ENCODE assay signal across 27 cellular contexts in genomic region chr10:124660404-124661125, GRCh38.
DNase-seq lines count a peak whose midpoint lies in the region; ATAC-seq, FAIRE-seq and TF ChIP-seq lines count a peak whose summit lies in the region.
"Had no signal": no experiment of that assay in that cellular context is flagged by ENCODE, and none has a peak within 500 bp of the region (broad histone marks: within the 10 kb centered on the region; RNA-seq: fewer than 3 reads in every experiment).

No MANE protein-coding gene starts in this region.

- H2AFZ ChIP-seq in GM12878 (ENCODE audit: control insufficient read depth, low read depth, low read length) (no peak overlapping the region), mesenchymal stem cell (ENCODE audit: low read depth, low read length) (no peak overlapping the region)

- H4K91ac ChIP-seq in mesenchymal stem cell (ENCODE audit: low read length), result no peak overlapping the region

- H4K20me1 ChIP-seq in GM12878 (ENCODE audit: control insufficient read depth, insufficient read depth), result peaks cover 4% of the 10 kb centered on the region; the same call in 1 of the 2 replicates

- no peak overlapping the region for H2BK12ac ChIP-seq in mesenchymal stem cell (ENCODE audit: low read length in 2 of 2)

- no peak overlapping the region for H4K8ac ChIP-seq in mesenchymal stem cell (ENCODE audit: low read length)

- H3K23ac ChIP-seq in mesenchymal stem cell (ENCODE audit: low read length in 2 of 2), result no peak overlapping the region

- H3K9me3 ChIP-seq in left ventricle myocardium inferior (replicated peaks), result no peaks in the 10 kb centered on the region
- no peaks in the 10 kb centered on the region for H3K9me3 ChIP-seq in heart left ventricle
- no peaks in the 10 kb centered on the region for H3K9me3 ChIP-seq in GM12878 (replicated peaks; ENCODE audit: control insufficient read depth, insufficient read depth, low read length)
- no peaks in the 10 kb centered on the region for H3K9me3 ChIP-seq in mesenchymal stem cell (ENCODE audit: control insufficient read depth, low read length)
- H3K9me3 ChIP-seq in thyroid gland, result no peaks in the 10 kb centered on the region
- H3K9me3 ChIP-seq in SJCRH30 (replicated peaks), result no peaks in the 10 kb centered on the region
- H3K9me3 ChIP-seq: spleen had no signal

- no peak overlapping the region for H2BK120ac ChIP-seq in mesenchymal stem cell (ENCODE audit: low read depth, low read length)

- intact Hi-C loops in left ventricle myocardium inferior (cut with micrococcal nuclease) (no loop called here), heart left ventricle (cut with DNase I) (no loop called here), GM12878 (cut with micrococcal nuclease; ENCODE audit: unreplicated experiment) (no loop called here), thyroid gland (cut with DNase I) (no loop called here)

- no peak for TF ChIP-seq EP300 in GM12878 (IDR thresholded peaks at IDR 0.05; ENCODE audit: borderline replicate concordance in 1 of 2, control insufficient read depth in 1 of 2, low read depth in 2 of 2, low read length in 2 of 2)

- H3K27me3 ChIP-seq in left ventricle myocardium inferior (ENCODE audit: low read depth), result no peaks in the 10 kb centered on the region
- H3K27me3 ChIP-seq in heart left ventricle, result no peaks in the 10 kb centered on the region
- H3K27me3 ChIP-seq in GM12878 (replicated peaks in 1 of 2; ENCODE audit: control insufficient read depth in 2 of 2, insufficient read depth in 2 of 2, low read length in 1 of 2), result no peaks in the 10 kb centered on the region
- no peaks in the 10 kb centered on the region for H3K27me3 ChIP-seq in mesenchymal stem cell (ENCODE audit: control insufficient read depth in 1 of 2, insufficient read depth in 1 of 2, low read length in 2 of 2)
- no peaks in the 10 kb centered on the region for H3K27me3 ChIP-seq in thyroid gland
- no peaks in the 10 kb centered on the region for H3K27me3 ChIP-seq in SJCRH30
- H3K27me3 ChIP-seq: spleen had no signal

- no peak overlapping the region for H2AK5ac ChIP-seq in mesenchymal stem cell (ENCODE audit: low read length, severe bottlenecking)

- SMC1A ChIA-PET in GM12878 (lab: Charles Lee; ENCODE audit: uncharacterized antibody, unreplicated experiment), result interaction anchor here (1.1 to 4.0 kb wide), 4 partner anchors 12 to 36 kb away, joined by 3 to 24 read pairs (median 5); no protein-coding TSS in a partner anchor

- no peak overlapping the region for H3K18ac ChIP-seq in mesenchymal stem cell (ENCODE audit: low read depth in 1 of 2, low read length in 2 of 2)

- TF ChIP-seq POLR2A in heart left ventricle (IDR thresholded peaks at IDR 0.05), result no peak
- no peak for TF ChIP-seq POLR2A in GM12878 (IDR thresholded peaks at IDR 0.05; ENCODE audit: low read depth, low read length)
- TF ChIP-seq POLR2A in thyroid gland (IDR thresholded peaks at IDR 0.05), result no peak

- CTCF ChIA-PET in GM12878 (lab: Yijun Ruan, JAX), result interaction anchor here (0.7 to 2.4 kb wide), 2 partner anchors 13 to 81 kb away, joined by 3 to 12 read pairs; no protein-coding TSS in a partner anchor

- no peak overlapping the region for H3K9ac ChIP-seq in GM12878 (ENCODE audit: control insufficient read depth, insufficient read depth, low read length)
- no peak overlapping the region for H3K9ac ChIP-seq in mesenchymal stem cell (ENCODE audit: low read length)

- H3K4me3 ChIP-seq in left ventricle myocardium inferior (no peak overlapping the region), heart left ventricle (no peak overlapping the region), GM12878 (no peak overlapping the region), mesenchymal stem cell (ENCODE audit: insufficient read depth in 1 of 2, low read depth in 1 of 2, low read length in 2 of 2) (no peak overlapping the region), thyroid gland (replicated peaks in 1 of 3) (no peak overlapping the region), SJCRH30 (no peak overlapping the region)
- H3K4me3 ChIP-seq: spleen had no signal

- H3K4me2 ChIP-seq in GM12878 (ENCODE audit: control insufficient read depth, insufficient read depth), result no peak overlapping the region
- H3K4me2 ChIP-seq in mesenchymal stem cell (ENCODE audit: low read length, poor library complexity, severe bottlenecking), result no peak overlapping the region

- POLR2A ChIA-PET in GM12878 (lab: Charles Lee), result interaction anchor here (0.6 to 1.3 kb wide), 4 partner anchors 14 to 58 kb away, joined by 3 to 4 read pairs (median 3); no protein-coding TSS in a partner anchor

- H3K79me1 ChIP-seq in mesenchymal stem cell (replicated peaks; ENCODE audit: low read length, poor library complexity, severe bottlenecking), result peaks cover 39% of the 10 kb centered on the region

- FAIRE-seq in GM12878 (lab: Jason Lieb, UNC), result no peak
- FAIRE-seq: A204.1, frontal cortex, urothelium cell line had no signal

- TF ChIP-seq CTCF in left ventricle myocardium inferior (IDR thresholded peaks at IDR 0.05; ENCODE audit: borderline replicate concordance) (no peak), heart left ventricle (IDR thresholded peaks at IDR 0.05) (no peak), GM12878 (IDR thresholded peaks at IDR 0.05 in 2 of 3, conservative IDR thresholded peaks at IDR 0.05 in 1 of 3; ENCODE audit: control insufficient read depth in 2 of 3, extremely low read depth in 1 of 3, insufficient read depth in 1 of 3, low read depth in 3 of 3, low read length in 3 of 3) (no peak), thyroid gland (IDR thresholded peaks at IDR 0.05) (no peak)

- no peak overlapping the region for H3K4ac ChIP-seq in mesenchymal stem cell (ENCODE audit: low read depth in 1 of 2, low read length in 2 of 2)

- in situ Hi-C loops in GM12878 (cut with MboI), result no loop called here

- H3K36me3 ChIP-seq in left ventricle myocardium inferior (no peaks in the 10 kb centered on the region), heart left ventricle (peaks cover 0 to 19% (median 2%) of the 10 kb centered on the region in 9 donors), GM12878 (ENCODE audit: control insufficient read depth in 2 of 2, insufficient read depth in 2 of 2, low read length in 1 of 2) (peaks cover 0 to 8% of the 10 kb centered on the region in 2 experiments), mesenchymal stem cell (ENCODE audit: control insufficient read depth in 1 of 2, insufficient read depth in 2 of 2, low read depth in 1 of 2, low read length in 2 of 2) (peaks cover 8 to 33% of the 10 kb centered on the region in 2 experiments), thyroid gland (no peaks in the 10 kb centered on the region), SJCRH30 (no peaks in the 10 kb centered on the region)

- RAD21 ChIA-PET in GM12878 (lab: Charles Lee; ENCODE audit: unreplicated experiment), result interaction anchor here (1.9 kb wide), 1 partner anchor 80 kb away, joined by 5 read pairs; no protein-coding TSS in a partner anchor

- H3K4me1 ChIP-seq in left ventricle myocardium inferior (peaks cover 87% of the 10 kb centered on the region), heart left ventricle (peaks cover 0 to 76% (median 30%) of the 10 kb centered on the region in 12 donors), GM12878 (ENCODE audit: control insufficient read depth, insufficient read depth, low read length) (peaks cover 12% of the 10 kb centered on the region), mesenchymal stem cell (ENCODE audit: control insufficient read depth, insufficient read depth, low read depth, low read length) (no peaks in the 10 kb centered on the region), thyroid gland (peaks cover 3 to 32% of the 10 kb centered on the region in 2 donors), SJCRH30 (peaks cover 11% of the 10 kb centered on the region)

- H3K14ac ChIP-seq in mesenchymal stem cell (ENCODE audit: low read length in 2 of 2), result no peak overlapping the region

- H3K79me2 ChIP-seq in GM12878 (ENCODE audit: control insufficient read depth, insufficient read depth, low read length), result no peaks in the 10 kb centered on the region; the same call in 1 of the 2 replicates

- DNase-seq in left ventricle myocardium inferior (no peak), heart left ventricle (no peak), GM12878 (ENCODE audit: low read depth, low spot score) (no peak), mesenchymal stem cell (peak; percentile 33), thyroid gland (no peak), SJCRH30 (no peak), NCI-H345 (lab: John Stamatoyannopoulos, UW) (no peak)
- DNase-seq: activated CD4-positive, alpha-beta T cell treated with anti-CD3 and anti-CD28 coated beads, Interleukin-2, amount 50 U/mL, for 4 hours; activated naive CD4-positive, alpha-beta T cell treated with anti-CD3 and anti-CD28 coated beads for 36 hours; activated T-cell treated with anti-CD3 and anti-CD28 coated beads for 4 hours; aorta; C1 segment of cervical spinal cord; cerebellar nuclear complex; DMS 273 treated with DMSO at 0.1 percent for 48 hours; erythroblast; GF-D8; kidney glomerular epithelial cell; NCI-H1417 treated with DMSO at 0.1 percent for 48 hours; NCI-H2171; SHP77 treated with DMSO at 0.1 percent for 48 hours; spleen; stimulated activated CD4-positive, alpha-beta T cell treated with anti-CD3 and anti-CD28 coated beads, Interleukin-4, amount 100 ng/mL, for 24 hours had no signal

- ATAC-seq in heart left ventricle (no peak), GM12878 (no peak), HG02885 (IDR thresholded peaks at IDR 0.05; ENCODE audit: poor library complexity, unreplicated experiment) (no peak)
- ATAC-seq: HCT116 had no signal

- no TSS peak for BruUV-seq in GM12878 (replicated peaks; lab: Mats Ljungman, UMichigan)

- TF ChIP-seq RAD21 in GM12878 (IDR thresholded peaks at IDR 0.05; ENCODE audit: insufficient read depth, low read depth, low read length), result no peak

- peak overlapping the region; percentile 7 for H3K27ac ChIP-seq in left ventricle myocardium inferior (replicated peaks)
- peak overlapping the region in 1 of 12 donors; percentile 24 for H3K27ac ChIP-seq in heart left ventricle
- no peak overlapping the region for H3K27ac ChIP-seq in GM12878 (ENCODE audit: control insufficient read depth, insufficient read depth)
- H3K27ac ChIP-seq in mesenchymal stem cell (ENCODE audit: low read length, poor library complexity, severe bottlenecking), result no peak overlapping the region
- peak overlapping the region in 2 of 3 donors; percentile 3 to 38 for H3K27ac ChIP-seq in thyroid gland
- no peak overlapping the region for H3K27ac ChIP-seq in SJCRH30

- no peak overlapping the region for H2BK5ac ChIP-seq in mesenchymal stem cell (ENCODE audit: low read depth, low read length, poor library complexity, severe bottlenecking)

- H2BK15ac ChIP-seq in mesenchymal stem cell (ENCODE audit: low read depth, poor library complexity, severe bottlenecking), result no peak overlapping the region

- WGBS in heart left ventricle, 4 donors, result 44 to 77% (median 62%) methylated on average over 12 of the region's 12 CpGs
- 95% methylated on average over 12 of the region's 12 CpGs for WGBS in GM12878 (ENCODE audit: insufficient coverage, insufficient replicate concordance, low lambda C conversion rate, missing lambda C conversion rate)
- 94% methylated on average over 12 of the region's 12 CpGs for WGBS in mesenchymal stem cell
- 89 to 90% methylated on average over 11 to 12 of the region's 12 CpGs for WGBS in thyroid gland, 2 donors

Comparison
In these comparisons a context has a peak if more than half of its experiments do, and no peak if none do; other contexts are left out.
1. H3K27ac ChIP-seq: peak in left ventricle myocardium inferior (single experiment) and thyroid gland (2 of 3); none in GM12878 (single experiment), mesenchymal stem cell (single experiment) and SJCRH30 (single experiment).